In the genomic region with DNA sequence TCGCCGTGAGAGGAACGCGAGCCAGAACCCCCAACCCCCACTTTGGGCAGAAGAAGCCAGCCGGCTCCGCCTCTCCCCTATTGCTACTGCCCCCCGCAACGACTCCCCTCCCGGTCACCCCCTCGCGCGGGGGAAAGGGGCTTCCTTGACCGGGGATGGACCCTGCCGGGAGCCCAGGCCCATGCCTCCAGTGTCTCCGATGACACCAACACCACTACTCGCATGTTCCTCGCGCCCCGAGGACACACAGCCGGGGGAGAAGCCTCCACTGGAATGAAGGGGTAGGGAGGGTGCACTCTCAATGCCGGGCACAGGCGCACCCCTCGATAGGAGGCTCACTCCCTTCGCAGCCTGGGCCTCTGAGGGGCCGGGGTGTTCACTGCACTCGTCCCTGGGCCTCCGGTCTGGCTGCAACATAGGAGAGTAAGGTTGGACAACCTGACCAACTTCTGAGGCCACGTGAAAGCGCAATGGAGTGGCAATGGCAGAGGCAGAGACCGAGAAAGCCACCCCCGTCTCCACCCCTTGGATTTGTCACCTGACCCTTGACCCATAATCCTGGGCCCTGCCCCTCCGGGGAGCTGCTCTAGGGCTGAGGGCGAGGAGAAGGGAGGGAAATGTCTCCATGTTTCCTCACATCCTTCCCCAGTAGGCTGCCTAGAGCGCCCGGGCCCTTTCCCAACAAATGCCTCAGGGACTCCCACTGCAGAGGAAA, we compare ENCODE assay signal across 7 cellular contexts. TPM values are rescaled to one million over a fixed set of nuclear protein-coding genes. Genes with fewer than 3 reads are reported as not detected.
DNase-seq lines count a peak whose midpoint lies in the region; ATAC-seq lines count a peak whose summit lies in the region.

No MANE protein-coding gene starts in this region.

- no peak overlapping the region for H3K27ac ChIP-seq in HUES64 (ENCODE audit: low read depth, low read length)

- peaks cover 56% of the 10 kb centered on the region for H3K27me3 Mint-ChIP-seq in activated T-helper 17 cell treated with anti-CD3 and anti-CD28 coated beads, Interleukin-2, amount 50 U/mL, for 72 hours

- peak overlapping the region; percentile 68 for H3K4me3 Mint-ChIP-seq in activated T-helper 17 cell treated with anti-CD3 and anti-CD28 coated beads, Interleukin-2, amount 50 U/mL, for 72 hours
- peak overlapping the region; percentile 73 for H3K4me3 Mint-ChIP-seq in stimulated activated effector memory CD8-positive, alpha-beta T cell treated with anti-CD3 and anti-CD28 coated beads, Interleukin-12 subunit alpha, Interleukin-12 subunit beta, amount 100 ng/mL, for 72 hours

- H3K36me3 ChIP-seq in HUES64 (ENCODE audit: insufficient read depth, low read length): no peaks in the 10 kb centered on the region
- H3K36me3 ChIP-seq in MG63: no peaks in the 10 kb centered on the region

- H3K27me3 ChIP-seq in HUES64 (ENCODE audit: insufficient read depth, low read length): peaks cover 96% of the 10 kb centered on the region
- peaks cover 25% of the 10 kb centered on the region for H3K27me3 ChIP-seq in MG63

- peaks cover 7% of the 10 kb centered on the region for H3K36me3 Mint-ChIP-seq in activated T-helper 17 cell treated with anti-CD3 and anti-CD28 coated beads, Interleukin-2, amount 50 U/mL, for 72 hours (ENCODE audit: low read depth)
- no peaks in the 10 kb centered on the region for H3K36me3 Mint-ChIP-seq in stimulated activated effector memory CD8-positive, alpha-beta T cell treated with anti-CD3 and anti-CD28 coated beads, Interleukin-12 subunit alpha, Interleukin-12 subunit beta, amount 100 ng/mL, for 72 hours

- H3K9me3 Mint-ChIP-seq in activated T-helper 17 cell treated with anti-CD3 and anti-CD28 coated beads, Interleukin-2, amount 50 U/mL, for 72 hours: no peaks in the 10 kb centered on the region
- no peaks in the 10 kb centered on the region for H3K9me3 Mint-ChIP-seq in stimulated activated effector memory CD8-positive, alpha-beta T cell treated with anti-CD3 and anti-CD28 coated beads, Interleukin-12 subunit alpha, Interleukin-12 subunit beta, amount 100 ng/mL, for 72 hours

- H3K9me3 ChIP-seq in HUES64 (ENCODE audit: insufficient read depth, low read depth, low read length): no peaks in the 10 kb centered on the region
- H3K9me3 ChIP-seq in iPS-18c (ENCODE audit: control insufficient read depth, insufficient read depth, low read length): peaks cover 2% of the 10 kb centered on the region
- no peaks in the 10 kb centered on the region for H3K9me3 ChIP-seq in MG63

- ATAC-seq in activated T-helper 17 cell treated with anti-CD3 and anti-CD28 coated beads, Interleukin-2, amount 50 U/mL, for 72 hours (replicated peaks): peak; percentile 20
- ATAC-seq in stimulated activated effector memory CD8-positive, alpha-beta T cell treated with anti-CD3 and anti-CD28 coated beads, Interleukin-12 subunit alpha, Interleukin-12 subunit beta, amount 100 ng/mL, for 72 hours: peak; percentile 6
- no peak for ATAC-seq in GM18511 (IDR thresholded peaks at IDR 0.05; ENCODE audit: unreplicated experiment)

- H3K4me1 Mint-ChIP-seq in activated T-helper 17 cell treated with anti-CD3 and anti-CD28 coated beads, Interleukin-2, amount 50 U/mL, for 72 hours: peaks cover 13% of the 10 kb centered on the region
- H3K4me1 Mint-ChIP-seq in stimulated activated effector memory CD8-positive, alpha-beta T cell treated with anti-CD3 and anti-CD28 coated beads, Interleukin-12 subunit alpha, Interleukin-12 subunit beta, amount 100 ng/mL, for 72 hours: peaks cover 33% of the 10 kb centered on the region

- peaks cover 31% of the 10 kb centered on the region for H3K4me1 ChIP-seq in HUES64 (ENCODE audit: insufficient read depth, low read length)

- H3K27ac Mint-ChIP-seq in activated T-helper 17 cell treated with anti-CD3 and anti-CD28 coated beads, Interleukin-2, amount 50 U/mL, for 72 hours: no peak overlapping the region
- H3K27ac Mint-ChIP-seq in stimulated activated effector memory CD8-positive, alpha-beta T cell treated with anti-CD3 and anti-CD28 coated beads, Interleukin-12 subunit alpha, Interleukin-12 subunit beta, amount 100 ng/mL, for 72 hours: no peak overlapping the region

- peak overlapping the region; percentile 21; the same call in 1 of the 2 replicates for H3K9ac ChIP-seq in HUES64 (ENCODE audit: low read depth, low read length)

- H3K4me3 ChIP-seq in HUES64 (ENCODE audit: low read length) (peak overlapping the region; percentile 56), iPS-18c (ENCODE audit: insufficient read depth, low read depth, low read length) (peak overlapping the region; percentile 58), MG63 (no peak overlapping the region)

- 3% methylated on average over 34 of the region's 35 CpGs for WGBS in HUES64

- DNase-seq in stimulated activated effector memory CD8-positive, alpha-beta T cell treated with anti-CD3 and anti-CD28 coated beads, Interleukin-12 subunit alpha, Interleukin-12 subunit beta, amount 100 ng/mL, for 72 hours (ENCODE audit: low spot score in 2 of 2): peak in 1 of 2 donors; percentile 63
- DNase-seq in 8988T (no peak), MG63 (no peak)

RNA-seq across cellular contexts. Expression of gene CNTFR, which starts 1.0 kb away (rescaled TPM):
- 26.9 TPM for polyA plus RNA-seq in HUES64 (2013, experiment 1 of 2)
- 48.1 TPM for polyA plus RNA-seq in HUES64 (2013, experiment 2 of 2)
- not detected for total RNA-seq in activated T-helper 17 cell treated with anti-CD3 and anti-CD28 coated beads, Interleukin-2, amount 50 U/mL, for 72 hours
- total RNA-seq in MG63 (2014; rRNA removed; shearing (Covaris generic); ENCODE audit: low replicate concordance): not detected in 2 replicates

RNA-seq across cellular contexts. Expression of gene RPP25L, which starts 21.4 kb away (rescaled TPM):
- polyA plus RNA-seq in HUES64 (2013, experiment 1 of 2): 21.0 TPM
- polyA plus RNA-seq in HUES64 (2013, experiment 2 of 2): 22.1 TPM
- 10 to 100 TPM; 21.3 to 25.8 TPM for total RNA-seq in activated T-helper 17 cell treated with anti-CD3 and anti-CD28 coated beads, Interleukin-2, amount 50 U/mL, for 72 hours
- total RNA-seq in MG63 (2014; rRNA removed; shearing (Covaris generic); ENCODE audit: low replicate concordance): 18.7 and 30.0 TPM in 2 replicates

RNA-seq across cellular contexts. Expression of gene DCTN3, which starts 29.8 kb away (rescaled TPM):
- polyA plus RNA-seq in HUES64 (2013, experiment 1 of 2): 32.6 TPM
- polyA plus RNA-seq in HUES64 (2013, experiment 2 of 2): 43.8 TPM
- 10 to 100 TPM; 78.4 to 96.4 TPM for total RNA-seq in activated T-helper 17 cell treated with anti-CD3 and anti-CD28 coated beads, Interleukin-2, amount 50 U/mL, for 72 hours
- 91.0 and 107 TPM in 2 replicates for total RNA-seq in MG63 (2014; rRNA removed; shearing (Covaris generic); ENCODE audit: low replicate concordance)

RNA-seq across cellular contexts. Expression of gene ARID3C, which starts 38.3 kb away (rescaled TPM):
- not detected for polyA plus RNA-seq in HUES64 (2013, experiment 1 of 2)
- polyA plus RNA-seq in HUES64 (2013, experiment 2 of 2): not detected
- under 1 TPM; 0.17 to 0.42 TPM for total RNA-seq in activated T-helper 17 cell treated with anti-CD3 and anti-CD28 coated beads, Interleukin-2, amount 50 U/mL, for 72 hours
- 0.16 TPM in 1 of 2 replicates, not detected in the other for total RNA-seq in MG63 (2014; rRNA removed; shearing (Covaris generic); ENCODE audit: low replicate concordance)

RNA-seq across cellular contexts. Expression of gene SIGMAR1, which starts 47.1 kb away (rescaled TPM):
- 66.6 TPM for polyA plus RNA-seq in HUES64 (2013, experiment 1 of 2)
- 83.6 TPM for polyA plus RNA-seq in HUES64 (2013, experiment 2 of 2)
- 10 to 100 TPM; 42.6 to 75.3 TPM for total RNA-seq in activated T-helper 17 cell treated with anti-CD3 and anti-CD28 coated beads, Interleukin-2, amount 50 U/mL, for 72 hours
- total RNA-seq in MG63 (2014; rRNA removed; shearing (Covaris generic); ENCODE audit: low replicate concordance): 106 and 115 TPM in 2 replicates
